ENCODE assay signal across 19 cellular contexts in the genomic region with DNA sequence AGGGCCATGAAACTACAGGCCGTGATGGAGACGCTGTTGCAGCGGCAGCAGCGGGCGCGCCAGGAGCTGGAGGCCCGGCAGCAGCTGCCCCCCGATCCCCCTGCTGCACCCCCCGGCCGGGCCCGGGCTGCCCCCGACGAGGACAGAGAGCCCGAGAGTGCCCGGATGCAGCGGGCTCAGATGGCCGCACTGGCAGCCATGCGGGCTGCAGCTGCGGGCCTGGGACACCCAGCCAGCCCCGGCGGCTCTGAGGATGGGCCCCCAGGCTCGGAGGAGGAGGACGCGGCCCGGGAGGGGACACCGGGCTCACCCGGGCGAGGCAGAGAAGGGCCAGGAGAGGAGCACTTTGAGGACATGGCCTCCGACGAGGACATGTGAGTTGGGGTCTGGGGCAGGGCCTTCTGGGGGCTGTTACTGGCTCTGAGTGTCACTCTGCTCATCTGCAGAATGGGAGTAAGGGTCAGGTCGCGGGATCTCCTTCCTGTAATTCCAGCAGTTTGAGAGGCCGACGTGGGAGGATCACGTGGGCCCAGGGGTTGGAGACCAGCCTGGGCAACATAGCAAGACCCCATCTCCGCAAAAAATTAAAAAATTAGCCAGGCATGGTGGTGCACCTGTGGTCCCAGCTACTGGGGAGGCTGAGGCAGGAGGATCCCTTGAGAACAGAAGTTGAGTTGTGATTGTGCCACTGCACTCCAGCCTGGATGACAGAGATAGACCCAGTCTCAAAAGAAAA. TPM values are rescaled to one million over a fixed set of nuclear protein-coding genes. Genes with fewer than 3 reads are reported as not detected.
DNase-seq lines count a peak whose midpoint lies in the region; ATAC-seq and TF ChIP-seq lines count a peak whose summit lies in the region.
"Had no signal": no experiment of that assay in that cellular context is flagged by ENCODE, and none has a peak within 500 bp of the region (broad histone marks: within the 10 kb centered on the region; RNA-seq: fewer than 3 reads in every experiment).

No MANE protein-coding gene starts in this region.

- peaks cover 62% of the 10 kb centered on the region for H4K20me1 ChIP-seq in hepatocyte (ENCODE audit: insufficient read depth, poor library complexity, severe bottlenecking)

- no peaks in the 10 kb centered on the region for H3K27me3 Mint-ChIP-seq in CD4-positive, alpha-beta T cell

- CTCF ChIA-PET in CD4-positive, alpha-beta T cell (lab: Charles Lee) = no interaction called here

- POLR2A ChIA-PET in CD4-positive, alpha-beta T cell (lab: Charles Lee) = no interaction called here

- no peak overlapping the region for H3K4me3 ChIP-seq in NT2/D1 (ENCODE audit: insufficient read length, low read depth)
- no peak overlapping the region for H3K4me3 ChIP-seq in hepatocyte
- no peak overlapping the region for H3K4me3 ChIP-seq in neutrophil (ENCODE audit: low read depth in 1 of 2, low read length in 1 of 2)

- TF ChIP-seq CTCF in CD4-positive, alpha-beta T cell (IDR thresholded peaks at IDR 0.05) = no peak
- no peak for TF ChIP-seq CTCF in hepatocyte (IDR thresholded peaks at IDR 0.05; ENCODE audit: poor library complexity)
- TF ChIP-seq CTCF in neutrophil (IDR thresholded peaks at IDR 0.05) = no peak

- H3K27me3 ChIP-seq in CD4-positive, alpha-beta T cell (ENCODE audit: control insufficient read depth, insufficient read depth, low read length) = no peaks in the 10 kb centered on the region
- H3K27me3 ChIP-seq in NT2/D1 (ENCODE audit: insufficient read depth, insufficient read length) (no peaks in the 10 kb centered on the region), hepatocyte (no peaks in the 10 kb centered on the region), neutrophil (no peaks in the 10 kb centered on the region)
- H3K27me3 ChIP-seq: BLaER1 treated with 17β-estradiol and CSF1 and Interleukin-3, amounts not matched to agents 10 nM and 100 nM had no signal

- DNase-seq in CD4-positive, alpha-beta T cell = no peak
- DNase-seq in NT2/D1 (ENCODE audit: low read depth, low spot score) (no peak), hepatocyte (ENCODE audit: low spot score) (no peak), NCI-H1930 (lab: John Stamatoyannopoulos, UW) (no peak), left cardiac atrium (no peak)
- DNase-seq: DMS 273 treated with DMSO at 0.1 percent for 48 hours, GOT3, NCI-H1105, NCI-H1694, RPMI8226, SHP77 treated with DMSO at 0.1 percent for 48 hours, SK-N-SH had no signal

- H3K27ac ChIP-seq in CD4-positive, alpha-beta T cell (ENCODE audit: low read depth, low read length) = no peak overlapping the region
- H3K27ac ChIP-seq in hepatocyte (no peak overlapping the region), neutrophil (peak overlapping the region; percentile 95)

- H3K36me3 Mint-ChIP-seq in CD4-positive, alpha-beta T cell (ENCODE audit: low read depth) = no peaks in the 10 kb centered on the region

- H3K79me2 ChIP-seq in hepatocyte = peaks cover 91% of the 10 kb centered on the region

- H2AFZ ChIP-seq in hepatocyte = no peak overlapping the region

- H3K36me3 ChIP-seq in NT2/D1 (ENCODE audit: insufficient read depth, insufficient read length, low read length) (peaks cover 50% of the 10 kb centered on the region), hepatocyte (replicated peaks; ENCODE audit: insufficient read depth, low read depth) (no peaks in the 10 kb centered on the region), neutrophil (peaks cover 53% of the 10 kb centered on the region)

- H3K4me1 ChIP-seq in NT2/D1 (ENCODE audit: insufficient read depth, insufficient read length) (peaks cover 15% of the 10 kb centered on the region), hepatocyte (ENCODE audit: insufficient read depth) (peaks cover 34% of the 10 kb centered on the region), neutrophil (ENCODE audit: control insufficient read depth in 1 of 2, insufficient read depth in 1 of 2, low read depth in 1 of 2, low read length in 1 of 2) (peaks cover 60 to 76% of the 10 kb centered on the region in 2 experiments)

- peak overlapping the region; percentile 51 for H3K4me2 ChIP-seq in hepatocyte
- H3K4me2 ChIP-seq: SK-N-SH had no signal

- peak overlapping the region; percentile 8 for H3K9ac ChIP-seq in NT2/D1 (ENCODE audit: insufficient read length, low read depth)
- H3K9ac ChIP-seq: SK-N-SH had no signal

- ATAC-seq in CD4-positive, alpha-beta T cell (ENCODE audit: poor library complexity) = no peak
- ATAC-seq in HG02798 (IDR thresholded peaks at IDR 0.05; ENCODE audit: poor library complexity, unreplicated experiment) (no peak), HG02852 (IDR thresholded peaks at IDR 0.05; ENCODE audit: unreplicated experiment) (no peak), left cardiac atrium (no peak)
- ATAC-seq: HCT116 had no signal

- no peaks in the 10 kb centered on the region for H3K9me2 ChIP-seq in hepatocyte (replicated peaks; ENCODE audit: insufficient read depth)
- H3K9me2 ChIP-seq: SK-N-SH had no signal

- intact Hi-C loops in CD4-positive, alpha-beta T cell (cut with DNase I, micrococcal nuclease) = loop anchor here in 1 of 2 experiments (5.0 kb wide), 1 partner anchor 263 kb away; no protein-coding TSS in a partner anchor
- intact Hi-C loops in left cardiac atrium (cut with DNase I) = no loop called here

- peak overlapping the region; percentile 51 for H3K4me3 Mint-ChIP-seq in CD4-positive, alpha-beta T cell

- H3K9me3 Mint-ChIP-seq in CD4-positive, alpha-beta T cell = no peaks in the 10 kb centered on the region

- H3K27ac Mint-ChIP-seq in CD4-positive, alpha-beta T cell = no peak overlapping the region

- no peaks in the 10 kb centered on the region for H3K9me3 ChIP-seq in CD4-positive, alpha-beta T cell (ENCODE audit: control insufficient read depth, low read length)
- H3K9me3 ChIP-seq in NT2/D1 (ENCODE audit: insufficient read depth, low read length) (no peaks in the 10 kb centered on the region), hepatocyte (ENCODE audit: low read depth) (no peaks in the 10 kb centered on the region), neutrophil (no peaks in the 10 kb centered on the region)
- H3K9me3 ChIP-seq: BLaER1 treated with 17β-estradiol and CSF1 and Interleukin-3, amounts not matched to agents 10 nM and 100 nM; SK-N-SH had no signal

- peaks cover 14% of the 10 kb centered on the region for H3K4me1 Mint-ChIP-seq in CD4-positive, alpha-beta T cell (ENCODE audit: low read depth)

- 98% methylated on average over 7 of the region's 36 CpGs for WGBS in hepatocyte (ENCODE audit: low lambda C conversion rate, missing lambda C conversion rate)

RNA-seq across cellular contexts. Expression of gene ARID3A, which starts 3.9 kb away (rescaled TPM):
- 1 to 10 TPM; 3.7 to 4.1 TPM for total RNA-seq in CD4-positive, alpha-beta T cell
- total RNA-seq in hepatocyte (95.9 and 122 TPM in 2 replicates), left cardiac atrium (1 to 10 TPM; 5.3 to 5.8 TPM)
- 180 and 203 TPM in 2 replicates for polyA plus RNA-seq in hepatocyte

RNA-seq across cellular contexts. Expression of gene KISS1R, which starts 12.6 kb away (rescaled TPM):
- total RNA-seq in CD4-positive, alpha-beta T cell = 1 to 10 TPM; 1.5 to 1.6 TPM
- total RNA-seq in hepatocyte (1.3 and 1.4 TPM in 2 replicates), left cardiac atrium (not detected)
- 2.1 and 4.2 TPM in 2 replicates for polyA plus RNA-seq in hepatocyte
- total RNA-seq: A673, NCI-H460 had no signal
- polyA plus RNA-seq: SK-N-SH had no signal

RNA-seq across cellular contexts. Expression of gene R3HDM4, which starts 16.7 kb away (rescaled TPM):
- 100 to 1,000 TPM; 309 to 313 TPM for total RNA-seq in CD4-positive, alpha-beta T cell
- total RNA-seq in hepatocyte (42.2 and 44.1 TPM in 2 replicates), left cardiac atrium (10 to 100 TPM; 18.3 to 31.6 TPM)
- 86.6 and 88.2 TPM in 2 replicates for polyA plus RNA-seq in hepatocyte

RNA-seq across cellular contexts. Expression of gene RNU6-9, which starts 36.4 kb away (rescaled TPM):
- not detected for total RNA-seq in CD4-positive, alpha-beta T cell
- total RNA-seq in hepatocyte (not detected in 2 replicates), left cardiac atrium (not detected)
- not detected in 2 replicates for polyA plus RNA-seq in hepatocyte
- total RNA-seq: A673, NCI-H460 had no signal
- polyA plus RNA-seq: SK-N-SH had no signal

RNA-seq across cellular contexts. Expression of gene MED16, which starts 36.7 kb away (rescaled TPM):
- 10 to 100 TPM; 25.8 to 30.1 TPM for total RNA-seq in CD4-positive, alpha-beta T cell
- total RNA-seq in hepatocyte (24.4 and 32.1 TPM in 2 replicates), left cardiac atrium (10 to 100 TPM; 25.4 to 27.4 TPM)
- 80.9 and 111 TPM in 2 replicates for polyA plus RNA-seq in hepatocyte

Comparison
In these comparisons a context has a peak if more than half of its experiments do, and no peak if none do; other contexts are left out.
1. RNA of gene ARID3A, which starts 3.9 kb away (total RNA-seq): 95.9 to 122 TPM in hepatocyte; 5.3 to 5.8 TPM in left cardiac atrium and 3.7 to 4.1 TPM in CD4-positive, alpha-beta T cell; every median in the first group is over 10 times any median in the second.